ENCODE assay signal across 1 cellular context in genomic region chr3:136181741-136182140, GRCh38.
TF ChIP-seq lines count a peak whose summit lies in the region.

No MANE protein-coding gene starts in this region.

TF ChIP-seq in HEK293, 187 proteins besides CTCF, POLR2A, EP300 and RAD21 (continued from another document):
- no peak for TF ChIP-seq ZNF624 (tag by site-specific recombination; IDR thresholded peaks at IDR 0.05)
- no peak for TF ChIP-seq ZNF133 (tag by site-specific recombination; IDR thresholded peaks at IDR 0.05)
- TF ChIP-seq, protein P1, sequence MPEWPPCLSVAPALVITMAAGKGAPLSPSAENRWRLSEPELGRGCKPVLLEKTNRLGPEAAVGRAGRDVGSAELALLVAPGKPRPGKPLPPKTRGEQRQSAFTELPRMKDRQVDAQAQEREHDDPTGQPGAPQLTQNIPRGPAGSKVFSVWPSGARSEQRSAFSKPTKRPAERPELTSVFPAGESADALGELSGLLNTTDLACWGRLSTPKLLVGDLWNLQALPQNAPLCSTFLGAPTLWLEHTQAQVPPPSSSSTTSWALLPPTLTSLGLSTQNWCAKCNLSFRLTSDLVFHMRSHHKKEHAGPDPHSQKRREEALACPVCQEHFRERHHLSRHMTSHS (tag by site-specific recombination; IDR thresholded peaks at IDR 0.05), result no peak
- no peak for TF ChIP-seq TSHZ1 (tag by site-specific recombination; IDR thresholded peaks at IDR 0.05; ENCODE audit: borderline replicate concordance)
- TF ChIP-seq FEZF1 (tag by site-specific recombination; IDR thresholded peaks at IDR 0.05), result no peak
